ENCODE assay signal across 11 cellular contexts in genomic region chr3:160180581-160181216, GRCh38.
DNase-seq lines count a peak whose midpoint lies in the region; TF ChIP-seq lines count a peak whose summit lies in the region.
"Had no signal": no experiment of that assay in that cellular context is flagged by ENCODE, and none has a peak within 500 bp of the region (broad histone marks: within the 10 kb centered on the region; RNA-seq: fewer than 3 reads in every experiment).

No MANE protein-coding gene starts in this region.

- peak overlapping the region; percentile 62 for H2AFZ ChIP-seq in Loucy (ENCODE audit: low read length)

- no peaks in the 10 kb centered on the region for H3K36me3 ChIP-seq in Loucy (ENCODE audit: insufficient read depth, low read length)

- H3K9ac ChIP-seq in Loucy (ENCODE audit: low read depth, low read length, poor library complexity, severe bottlenecking) = peak overlapping the region; percentile 51

- H3K27me3 Mint-ChIP-seq in nephron progenitor cell (ENCODE audit: low read depth, poor library complexity) = peaks cover 5% of the 10 kb centered on the region

- no peak for TF ChIP-seq CTCF in Loucy (conservative IDR thresholded peaks at IDR 0.05; ENCODE audit: low read length)
- TF ChIP-seq CTCF in coronary artery (IDR thresholded peaks at IDR 0.05) = no peak
- TF ChIP-seq CTCF in nephron progenitor cell (IDR thresholded peaks at IDR 0.05) = no peak

- peaks cover 42% of the 10 kb centered on the region for H3K4me1 ChIP-seq in Loucy (ENCODE audit: insufficient read depth, low read length, poor library complexity, severe bottlenecking)

- H3K36me3 Mint-ChIP-seq in nephron progenitor cell (ENCODE audit: low read depth) = peaks cover 15% of the 10 kb centered on the region

- no peaks in the 10 kb centered on the region for H3K79me2 ChIP-seq in Loucy (ENCODE audit: insufficient read depth, low read length)

- peaks cover 25% of the 10 kb centered on the region for H3K9me3 Mint-ChIP-seq in nephron progenitor cell

- H3K4me1 Mint-ChIP-seq in nephron progenitor cell = peaks cover 48% of the 10 kb centered on the region
- H3K4me1 Mint-ChIP-seq: neural crest cell had no signal

- peak overlapping the region; percentile 67 for H3K4me2 ChIP-seq in Loucy (ENCODE audit: low read depth, low read length, poor library complexity, severe bottlenecking)

- H3K9me3 ChIP-seq in Loucy (ENCODE audit: insufficient read depth, low read depth, low read length) = no peaks in the 10 kb centered on the region

- H4K20me1 ChIP-seq in Loucy (ENCODE audit: insufficient read depth, low read length, poor library complexity, severe bottlenecking) = no peaks in the 10 kb centered on the region

- H3K4me3 Mint-ChIP-seq in nephron progenitor cell = peak overlapping the region; percentile 58
- H3K4me3 Mint-ChIP-seq: neural crest cell had no signal

- no peaks in the 10 kb centered on the region for H3K27me3 ChIP-seq in Loucy (ENCODE audit: insufficient read depth, low read length, poor library complexity, severe bottlenecking)

- peak overlapping the region; percentile 50 for H3K4me3 ChIP-seq in Loucy (ENCODE audit: low read length, poor library complexity, severe bottlenecking)
- H3K4me3 ChIP-seq in coronary artery = peak overlapping the region; percentile 56

- peak overlapping the region in 1 of 2 donors; percentile 55 for H3K27ac ChIP-seq in coronary artery

- DNase-seq in DMS153 (lab: John Stamatoyannopoulos, UW) (peak; percentile 40), coronary artery (ENCODE audit: low spot score) (no peak), nephron progenitor cell (peak; percentile 31), NCI-H2029 (lab: John Stamatoyannopoulos, UW) (no peak), NCI-H524 treated with DMSO at 0.1 percent for 48 hours (lab: John Stamatoyannopoulos, UW) (no peak), nucleus accumbens (lab: John Stamatoyannopoulos, UW) (no peak)
- DNase-seq in activated naive CD4-positive, alpha-beta T cell treated with anti-CD3 and anti-CD28 coated beads, Interleukin-2, amount 50 U/mL, for 16 hours = no peak
- DNase-seq: activated naive CD4-positive, alpha-beta T cell; DMS53 had no signal

- no peaks in the 10 kb centered on the region for H3F3A ChIP-seq in Loucy (ENCODE audit: low read depth)

- no peaks in the 10 kb centered on the region for H3K9me2 ChIP-seq in Loucy (replicated peaks; ENCODE audit: low read depth, low read length)

- H3K27ac Mint-ChIP-seq in nephron progenitor cell = peak overlapping the region; percentile 88

Comparison
In these comparisons a context has a peak if more than half of its experiments do, and no peak if none do; other contexts are left out.
1. DNase-seq: peak in DMS153 (single experiment) and nephron progenitor cell (single experiment); none in coronary artery (single experiment), NCI-H2029 (single experiment), activated naive CD4-positive, alpha-beta T cell treated with anti-CD3 and anti-CD28 coated beads, Interleukin-2, amount 50 U/mL, for 16 hours (single experiment), NCI-H524 treated with DMSO at 0.1 percent for 48 hours (single experiment) and nucleus accumbens (0 of 56).